ENCODE assay signal across 25 cellular contexts in genomic region chr6:136491251-136491650, GRCh38. TPM values are rescaled to one million over a fixed set of nuclear protein-coding genes. Genes with fewer than 3 reads are reported as not detected.
DNase-seq lines count a peak whose midpoint lies in the region; ATAC-seq, FAIRE-seq and TF ChIP-seq lines count a peak whose summit lies in the region.
"Had no signal": no experiment of that assay in that cellular context is flagged by ENCODE, and none has a peak within 500 bp of the region (broad histone marks: within the 10 kb centered on the region; RNA-seq: fewer than 3 reads in every experiment).

No MANE protein-coding gene starts in this region.

- H3K23ac ChIP-seq in H1 (ENCODE audit: insufficient read length), result no peak overlapping the region

- no peaks in the 10 kb centered on the region for H3K27me3 Mint-ChIP-seq in WTC11 (ENCODE audit: low read depth)

- H3K9ac ChIP-seq in H1 (replicated peaks in 1 of 4; ENCODE audit: extremely low read depth in 1 of 4, low read depth in 3 of 4, low read length in 3 of 4), result no peak overlapping the region
- H3K9ac ChIP-seq: BLaER1 had no signal

- DNase-seq in G401 (ENCODE audit: low spot score) (peak; percentile 98), cerebellar nuclear complex (lab: John Stamatoyannopoulos, UW) (peak; percentile 78 to 95), H1 (ENCODE audit: low read depth in 1 of 2, low spot score in 2 of 2) (no peak), WTC11 (ENCODE audit: low spot score) (no peak), DMS153 treated with DMSO at 0.1 percent for 48 hours (lab: John Stamatoyannopoulos, UW; ENCODE audit: unreplicated experiment) (no peak)
- DNase-seq: Caco-2; CD4-positive, CD25-positive, alpha-beta regulatory T cell; CD8-positive, alpha-beta T cell; DMS153; DMS79; EL; GF-D8; GOT3; H7; HCEC 1CT had no signal

- H3K23me2 ChIP-seq in H1 (ENCODE audit: low read depth, low read length), result no peaks in the 10 kb centered on the region

- TF ChIP-seq RAD21 in H1 (IDR thresholded peaks at IDR 0.05 in 1 of 2, conservative IDR thresholded peaks at IDR 0.05 in 1 of 2; ENCODE audit: low read depth in 2 of 2, low read length in 2 of 2), result no peak

- no peaks in the 10 kb centered on the region for H3K9me3 Mint-ChIP-seq in WTC11
- H3K9me3 Mint-ChIP-seq: CD4-positive, CD25-positive, alpha-beta regulatory T cell; CD8-positive, alpha-beta T cell had no signal

- H3K36me3 Mint-ChIP-seq in WTC11, result no peaks in the 10 kb centered on the region
- H3K36me3 Mint-ChIP-seq: CD4-positive, CD25-positive, alpha-beta regulatory T cell; CD8-positive, alpha-beta T cell had no signal

- no peak overlapping the region for H2AFZ ChIP-seq in H1 (ENCODE audit: low read length)

- H3K4me1 Mint-ChIP-seq in WTC11, result peaks cover 49% of the 10 kb centered on the region
- H3K4me1 Mint-ChIP-seq: B cell; CD4-positive, CD25-positive, alpha-beta regulatory T cell had no signal

- no peaks in the 10 kb centered on the region for H4K20me1 ChIP-seq in H1 (replicated peaks in 1 of 2; ENCODE audit: control insufficient read depth in 1 of 2, insufficient read depth in 2 of 2, low read length in 2 of 2)
- H4K20me1 ChIP-seq: BLaER1 had no signal

- no peaks in the 10 kb centered on the region for H3K79me1 ChIP-seq in H1 (ENCODE audit: low read depth, low read length)

- no peak overlapping the region for H3K4ac ChIP-seq in H1 (replicated peaks; ENCODE audit: insufficient read length, low read depth, low read length)

- H3K79me2 ChIP-seq in H1 (ENCODE audit: control insufficient read depth in 1 of 2, insufficient read depth in 2 of 2, low read length in 2 of 2), result peaks cover 0 to 80% of the 10 kb centered on the region in 2 experiments; a peak in 2 of 4 replicates

- no peak for TF ChIP-seq POLR2A in H1 (IDR thresholded peaks at IDR 0.05; ENCODE audit: control extremely low read depth in 1 of 2, low read depth in 2 of 2, low read length in 2 of 2)

- no peak overlapping the region for H4K8ac ChIP-seq in H1 (ENCODE audit: extremely low read depth, insufficient read depth, low read length)

- H3K9me3 ChIP-seq in H1 (ENCODE audit: insufficient read depth in 2 of 2, low read depth in 1 of 2, low read length in 1 of 2), result no peaks in the 10 kb centered on the region
- H3K9me3 ChIP-seq: BLaER1, Caco-2 had no signal

- no peak overlapping the region for H3K4me3 Mint-ChIP-seq in WTC11
- H3K4me3 Mint-ChIP-seq: B cell; CD4-positive, CD25-positive, alpha-beta regulatory T cell; CD8-positive, alpha-beta T cell had no signal

- no peak overlapping the region for H3K27ac Mint-ChIP-seq in WTC11
- H3K27ac Mint-ChIP-seq: B cell; CD4-positive, CD25-positive, alpha-beta regulatory T cell; CD8-positive, alpha-beta T cell had no signal

- no peak overlapping the region for H4K5ac ChIP-seq in H1 (ENCODE audit: insufficient read length, low read depth, low read length)

- CTCF ChIA-PET in H1 (lab: Charles Lee; ENCODE audit: partially characterized antibody), result interaction anchor here (1.0 kb wide), 1 partner anchor 35 kb away, joined by 3 read pairs; no protein-coding TSS in a partner anchor
- CTCF ChIA-PET in WTC11 (lab: Charles Lee), result interaction anchor here (1.1 kb wide), 1 partner anchor 10 kb away, joined by 3 read pairs; no protein-coding TSS in a partner anchor

- no peak overlapping the region for H3K56ac ChIP-seq in H1 (replicated peaks; ENCODE audit: insufficient read length, low read depth, low read length)

- no peak overlapping the region for H4K91ac ChIP-seq in H1 (replicated peaks; ENCODE audit: insufficient read length, low read length)

- H3K36me3 ChIP-seq in H1 (ENCODE audit: control insufficient read depth in 2 of 4, insufficient read depth in 4 of 4, low read length in 3 of 4), result no peaks in the 10 kb centered on the region
- H3K36me3 ChIP-seq: BLaER1 had no signal

- no peak overlapping the region for H3K4me3 ChIP-seq in H1 (ENCODE audit: extremely low read depth in 1 of 4, insufficient read depth in 2 of 4, low read depth in 3 of 4, low read length in 4 of 4)
- H3K4me3 ChIP-seq: BLaER1 had no signal

- no peak overlapping the region for H2BK15ac ChIP-seq in H1 (ENCODE audit: low read length)

- no peaks in the 10 kb centered on the region for H3K27me3 ChIP-seq in H1 (replicated peaks in 1 of 4; ENCODE audit: control insufficient read depth in 3 of 4, extremely low read depth in 1 of 4, insufficient read depth in 3 of 4, low read length in 3 of 4)
- H3K27me3 ChIP-seq: BLaER1 had no signal

- no peak for TF ChIP-seq EP300 in H1 (IDR thresholded peaks at IDR 0.05; ENCODE audit: borderline replicate concordance in 1 of 2, low read depth in 2 of 2, low read length in 2 of 2)

- ATAC-seq in SK-N-SH treated with all-trans-retinoic acid at 6 μM for 48 hours, result peak; percentile 20; the same call in 1 of the 3 replicates
- ATAC-seq in GM21526 (IDR thresholded peaks at IDR 0.05; ENCODE audit: low FRiP score, unreplicated experiment), result no peak
- ATAC-seq in GM18858 (IDR thresholded peaks at IDR 0.05; ENCODE audit: unreplicated experiment), result no peak
- no peak for ATAC-seq in WTC11
- ATAC-seq: CD8-positive, alpha-beta T cell had no signal

- no peak overlapping the region for H2BK120ac ChIP-seq in H1 (replicated peaks; ENCODE audit: low read depth, low read length)

- H3K4me1 ChIP-seq in H1 (replicated peaks in 1 of 4; ENCODE audit: control insufficient read depth in 3 of 4, insufficient read depth in 4 of 4, low read length in 3 of 4), result peaks cover 0 to 6% (median 4%) of the 10 kb centered on the region in 4 experiments; a peak in 3 of 7 replicates
- H3K4me1 ChIP-seq: BLaER1 had no signal

- no peak overlapping the region for H3K4me2 ChIP-seq in H1 (ENCODE audit: insufficient read depth in 1 of 2, low read depth in 2 of 2, low read length in 2 of 2)
- H3K4me2 ChIP-seq: BLaER1 had no signal

- POLR2A ChIA-PET in H1 (lab: Charles Lee; ENCODE audit: partially characterized antibody) (interaction anchor here (1.1 to 1.3 kb wide), 2 partner anchors 12 to 201 kb away, joined by 3 read pairs; partner anchors contain the start of gene BCLAF1), WTC11 (lab: Charles Lee) (no interaction called here)

- H3K27ac ChIP-seq in H1 (ENCODE audit: low read depth, low read length), result no peak overlapping the region
- H3K27ac ChIP-seq: 22Rv1, BLaER1, C4-2B had no signal

- H3K18ac ChIP-seq in H1 (ENCODE audit: extremely low read depth, low read length), result no peak overlapping the region

- no peak overlapping the region for H2BK5ac ChIP-seq in H1 (ENCODE audit: low read depth, low read length)

- no peak for FAIRE-seq in H1 (lab: Jason Lieb, UNC)
- FAIRE-seq: A204.1, GM12891, GM19239 had no signal

- no peak overlapping the region for H2BK20ac ChIP-seq in H1 (ENCODE audit: low read length)

- TF ChIP-seq CTCF in H1 (IDR thresholded peaks at IDR 0.05; ENCODE audit: control extremely low read depth in 1 of 3, insufficient read depth in 1 of 3, low read depth in 1 of 3, low read length in 3 of 3), result no peak
- TF ChIP-seq CTCF in WTC11 (IDR thresholded peaks at IDR 0.05), result no peak

- in situ Hi-C loops in G401 (cut with HindIII; ENCODE audit: low sequenced_read_pairs), result no loop called here

- no peak overlapping the region for H3K14ac ChIP-seq in H1 (ENCODE audit: insufficient read length)

- no peak overlapping the region for H2BK12ac ChIP-seq in H1 (ENCODE audit: low read depth, low read length)

- 82% methylated on average over 2 of the region's 2 CpGs; no CpG with 5 or more reads in 1 of the 2 experiments for WGBS in H1 (ENCODE audit: extremely low coverage in 1 of 2, insufficient coverage in 1 of 2, insufficient read length in 1 of 2, insufficient replicate concordance in 2 of 2, low coverage in 1 of 2, low lambda C conversion rate in 2 of 2, missing lambda C conversion rate in 1 of 2), 2 experiments

- no peak overlapping the region for H2AK5ac ChIP-seq in H1 (ENCODE audit: low read depth, low read length)

TF ChIP-seq in SK-N-SH treated with all-trans-retinoic acid at 6 μM for 48 hours, 23 proteins besides CTCF, POLR2A, EP300 and RAD21 (continues in another document):
- TF ChIP-seq PPARA (CRISPR knock-in tag; IDR thresholded peaks at IDR 0.05; ENCODE audit: borderline replicate concordance), result no peak

TF ChIP-seq in H1, 55 proteins besides CTCF, POLR2A, EP300 and RAD21:
- no peak for TF ChIP-seq SP2 (IDR thresholded peaks at IDR 0.05; ENCODE audit: low read length)
- TF ChIP-seq YY1 (IDR thresholded peaks at IDR 0.05; ENCODE audit: low read depth, low read length), result 0 out of 2 replicates have a peak, but pooled peaks have one; percentile 26

TF ChIP-seq in WTC11, 78 proteins besides CTCF, POLR2A, EP300 and RAD21 (continues in another document):
- TF ChIP-seq AR (CRISPR knock-in tag; IDR thresholded peaks at IDR 0.05) (no peak), NR1H2 (CRISPR knock-in tag; IDR thresholded peaks at IDR 0.05) (no peak)

RNA-seq across cellular contexts. Expression of gene MAP7, which starts 59.0 kb away (rescaled TPM):
- total RNA-seq in G401 (2014; rRNA removed; shearing (Covaris generic)), result not detected in 2 replicates
- 66.9 and 67.0 TPM in 2 replicates for total RNA-seq in H1 (2021; fragmentation: NEBNext Ultra II Directional; extraction: Animal tissue kit (Norgen Biotek cat#: 25700))
- polyA plus RNA-seq in H1 (2011; rRNA removed), result 13.5 and 15.0 TPM in 2 replicates
- polyA plus RNA-seq in H1 (2011; cell fraction: cytosol; rRNA removed), result 20.4 TPM
- 32.0 TPM for polyA plus RNA-seq in H1 (2011; cell fraction: nucleus; rRNA removed)
- 41.9 to 51.0 TPM (median 46.3 TPM) in 4 replicates for polyA plus RNA-seq in H1 (2012, experiment 1 of 2)
- 6.3 TPM for polyA plus RNA-seq in H1 (2012, experiment 2 of 2)
- polyA plus RNA-seq in H1 (2013, experiment 1 of 2), result 52.7 TPM
- polyA plus RNA-seq in H1 (2013, experiment 2 of 2), result 52.0 TPM
- 17.3 and 17.8 TPM in 2 replicates for polyA minus RNA-seq in H1 (2011; rRNA and poly(A)+ RNA removed)
- 17.9 TPM for polyA minus RNA-seq in H1 (2011; cell fraction: cytosol; rRNA and poly(A)+ RNA removed)
- 25.5 TPM for polyA minus RNA-seq in H1 (2011; cell fraction: nucleus; rRNA and poly(A)+ RNA removed)
- 56.6 to 60.5 TPM (median 59.1 TPM) in 3 replicates for total RNA-seq in WTC11 (2021)

Comparison
In these comparisons a context has a peak if more than half of its experiments do, and no peak if none do; other contexts are left out.
1. DNase-seq: peak in G401 (single experiment) and cerebellar nuclear complex (2 of 2); none in H1 (0 of 2), WTC11 (single experiment) and DMS153 treated with DMSO at 0.1 percent for 48 hours (single experiment).
2. RNA of gene MAP7, which starts 59.0 kb away (total RNA-seq): 66.9 to 67.0 TPM in H1 and 56.6 to 60.5 TPM in WTC11; not detected in G401; every median in the first group is over 10 times any median in the second.